Comparison of ENCODE assay signal across 25 cellular contexts in genomic region chr21:38428211-38428610, GRCh38.
DNase-seq lines count a peak whose midpoint lies in the region; ATAC-seq, FAIRE-seq and TF ChIP-seq lines count a peak whose summit lies in the region.
"Had no signal": no experiment of that assay in that cellular context is flagged by ENCODE, and none has a peak within 500 bp of the region (broad histone marks: within the 10 kb centered on the region; RNA-seq: fewer than 3 reads in every experiment).

No MANE protein-coding gene starts in this region.

- H3K9me3 ChIP-seq in right cardiac atrium (ENCODE audit: control insufficient read depth, low read length) = no peaks in the 10 kb centered on the region
- H3K9me3 ChIP-seq in esophagus muscularis mucosa = no peaks in the 10 kb centered on the region
- no peaks in the 10 kb centered on the region for H3K9me3 ChIP-seq in PC-9 (ENCODE audit: insufficient read depth, low read depth)
- H3K9me3 ChIP-seq: BE2C, BLaER1 had no signal

- no peaks in the 10 kb centered on the region for H3K79me2 ChIP-seq in PC-9 (ENCODE audit: low read depth)

- BruUV-seq in PC-9 (replicated peaks; lab: Mats Ljungman, UMichigan) = no TSS peak

- no peak for TF ChIP-seq EP300 in esophagus muscularis mucosa (IDR thresholded peaks at IDR 0.05)

- ATAC-seq in Right ventricle myocardium superior (ENCODE audit: poor library complexity) (peak; percentile 15), right cardiac atrium (no peak)
- ATAC-seq: GM12878 had no signal

- H3K4me1 ChIP-seq in right cardiac atrium (ENCODE audit: control insufficient read depth, insufficient read depth, low read length) (no peaks in the 10 kb centered on the region), esophagus muscularis mucosa (no peaks in the 10 kb centered on the region), PC-9 (replicated peaks; ENCODE audit: insufficient read depth) (no peaks in the 10 kb centered on the region)
- H3K4me1 ChIP-seq: BE2C had no signal

- DNase-seq in Right ventricle myocardium superior (no peak), right cardiac atrium (no peak), HTR-8/SVneo (ENCODE audit: insufficient read length, low spot score) (no peak), SK-MEL-5 (ENCODE audit: low read depth, low spot score) (peak; percentile 2), esophagus muscularis mucosa (ENCODE audit: extremely low spot score) (peak; percentile 68), D341Med (ENCODE audit: low spot score) (no peak), PC-9 (no peak), glomerular visceral epithelial cell (ENCODE audit: extremely low spot score) (no peak)
- DNase-seq: 8988T; ACHN; BE2C; C1 segment of cervical spinal cord; CD4-positive, alpha-beta memory T cell; CD4-positive, CD25-positive, alpha-beta regulatory T cell; CD8-positive, alpha-beta memory T cell; COR-L47; DMS79 treated with DMSO at 0.1 percent for 48 hours; GF-D8 had no signal

- no peak overlapping the region for H3K4me2 ChIP-seq in PC-9
- H3K4me2 ChIP-seq: BLaER1 had no signal

- CTCF ChIA-PET in PC-9 (lab: Charles Lee) = no interaction called here

- no peaks in the 10 kb centered on the region for H3K9me2 ChIP-seq in PC-9 (ENCODE audit: insufficient read depth)

- in situ Hi-C loops in SK-MEL-5 (cut with HindIII; ENCODE audit: low pct_unique_long_range_greater_than_20kb, low sequenced_read_pairs) = no loop called here

- POLR2A ChIA-PET in PC-9 (lab: Charles Lee; ENCODE audit: unreplicated experiment) = no interaction called here

- no peaks in the 10 kb centered on the region for H3F3A ChIP-seq in PC-9 (ENCODE audit: insufficient read depth, low read depth)

- no peak overlapping the region for H3K4me3 ChIP-seq in right cardiac atrium (ENCODE audit: low read length)
- no peak overlapping the region for H3K4me3 ChIP-seq in esophagus muscularis mucosa
- H3K4me3 ChIP-seq in PC-9 = no peak overlapping the region
- H3K4me3 ChIP-seq: BLaER1, GM12878 had no signal

- H3K27me3 ChIP-seq in right cardiac atrium (ENCODE audit: control insufficient read depth, insufficient read depth) (no peaks in the 10 kb centered on the region), esophagus muscularis mucosa (no peaks in the 10 kb centered on the region), PC-9 (ENCODE audit: insufficient read depth, low read depth) (peaks cover 34% of the 10 kb centered on the region)
- H3K27me3 ChIP-seq: BE2C, BLaER1 had no signal

- no peak overlapping the region for H2AFZ ChIP-seq in PC-9

- no peak for TF ChIP-seq POLR2A in esophagus muscularis mucosa (IDR thresholded peaks at IDR 0.05; ENCODE audit: low read depth)

- TF ChIP-seq CTCF in esophagus muscularis mucosa (IDR thresholded peaks at IDR 0.05) = no peak
- TF ChIP-seq CTCF in PC-9 (conservative IDR thresholded peaks at IDR 0.05) = no peak

- H4K20me1 ChIP-seq in PC-9 (ENCODE audit: insufficient read depth) = no peaks in the 10 kb centered on the region
- H4K20me1 ChIP-seq: BLaER1 had no signal

- no peak overlapping the region for H3K27ac ChIP-seq in right cardiac atrium (ENCODE audit: low read length)
- H3K27ac ChIP-seq in esophagus muscularis mucosa (replicated peaks in 1 of 4) = no peak overlapping the region
- H3K27ac ChIP-seq in PC-9 = no peak overlapping the region
- H3K27ac ChIP-seq: BLaER1 had no signal

- WGBS in right cardiac atrium = 50% methylated on average over 7 of the region's 7 CpGs
- 81% methylated on average over 7 of the region's 7 CpGs for WGBS in esophagus muscularis mucosa

- H3K36me3 ChIP-seq in esophagus muscularis mucosa (no peaks in the 10 kb centered on the region), PC-9 (ENCODE audit: low read depth) (no peaks in the 10 kb centered on the region)
- H3K36me3 ChIP-seq: BE2C had no signal

- FAIRE-seq in HTR-8/SVneo (lab: Jason Lieb, UNC) = peak; percentile 9
- FAIRE-seq: A204.1, D721Med, G401.6, GM12878, GM12892, GM18507 had no signal

- intact Hi-C loops in Right ventricle myocardium superior (cut with DNase I) = no loop called here
- intact Hi-C loops in right cardiac atrium (cut with DNase I) = no loop called here
- intact Hi-C loops in esophagus muscularis mucosa (cut with DNase I) = no loop called here
- intact Hi-C loops in PC-9 (cut with micrococcal nuclease; ENCODE audit: unreplicated experiment) = no loop called here

Comparison
In these comparisons a context has a peak if more than half of its experiments do, and no peak if none do; other contexts are left out.
1. DNase-seq: peak in SK-MEL-5 (single experiment) and esophagus muscularis mucosa (single experiment); none in Right ventricle myocardium superior (single experiment), right cardiac atrium (0 of 3), HTR-8/SVneo (single experiment), D341Med (single experiment), PC-9 (0 of 2) and glomerular visceral epithelial cell (single experiment).